Comparison of ENCODE assay signal across 11 cellular contexts in the genomic region with DNA sequence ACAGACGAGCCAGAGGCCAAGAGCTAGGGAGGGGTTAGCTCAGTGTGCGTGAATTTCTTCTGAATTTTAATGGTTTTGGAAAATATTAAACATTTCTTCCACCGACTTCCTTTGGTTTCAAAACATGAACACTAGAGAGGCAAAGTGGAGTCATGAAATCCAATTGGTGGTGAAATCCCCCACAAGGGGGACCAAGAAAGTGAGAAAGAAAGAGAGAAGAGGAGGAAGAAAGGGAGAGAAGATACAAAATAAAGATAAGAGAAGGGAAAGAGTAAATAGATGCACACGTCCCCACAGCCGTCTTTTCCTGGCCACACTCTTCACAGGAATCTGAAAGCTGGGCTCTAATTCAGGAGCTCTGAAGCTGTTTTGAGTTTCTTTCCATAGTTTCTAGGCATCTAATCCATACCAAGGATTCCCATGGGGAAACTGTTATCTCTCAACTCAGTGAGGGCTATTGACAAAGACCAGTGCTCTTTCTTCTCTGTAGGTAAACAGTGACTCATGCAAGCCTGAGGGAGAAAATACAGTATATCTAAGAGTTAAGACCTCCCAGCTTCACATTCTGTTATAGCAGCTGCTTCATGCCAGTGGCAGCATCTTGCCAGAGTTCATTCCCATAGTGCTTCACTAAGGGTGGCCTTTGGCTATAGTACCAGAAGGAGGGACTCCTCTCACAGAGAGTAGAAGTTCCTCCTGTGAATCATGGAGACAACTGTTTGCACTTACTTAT.
DNase-seq lines count a peak whose midpoint lies in the region; ATAC-seq and TF ChIP-seq lines count a peak whose summit lies in the region.
"Had no signal": no experiment of that assay in that cellular context is flagged by ENCODE, and none has a peak within 500 bp of the region (broad histone marks: within the 10 kb centered on the region; RNA-seq: fewer than 3 reads in every experiment).

No MANE protein-coding gene starts in this region.

- no peak for ATAC-seq in HG03039 (IDR thresholded peaks at IDR 0.05; ENCODE audit: unreplicated experiment)
- no peak for ATAC-seq in HG03135 (IDR thresholded peaks at IDR 0.05; ENCODE audit: unreplicated experiment)
- ATAC-seq in GM19324 (IDR thresholded peaks at IDR 0.05; ENCODE audit: low FRiP score, unreplicated experiment): no peak
- ATAC-seq: GM12878 had no signal

- H3K9me3 ChIP-seq in HUES6 (ENCODE audit: control insufficient read depth, insufficient read depth, low read depth, low read length): no peaks in the 10 kb centered on the region
- no peaks in the 10 kb centered on the region for H3K9me3 ChIP-seq in mesodermal cell (ENCODE audit: control insufficient read depth, low read length)
- H3K9me3 ChIP-seq: transverse colon had no signal

- DNase-seq in astrocyte of the cerebellum (ENCODE audit: low read depth) (peak; percentile 52), Kasumi-1 (lab: John Stamatoyannopoulos, UW) (no peak)
- DNase-seq: NCI-H1105, transverse colon had no signal

- H3K9ac ChIP-seq in HUES6 (ENCODE audit: low read length): no peak overlapping the region

- TF ChIP-seq CTCF in C4-2B (conservative IDR thresholded peaks at IDR 0.05) (no peak), astrocyte of the cerebellum (IDR thresholded peaks at IDR 0.05; ENCODE audit: low read depth, low read length, missing control alignments) (no peak)

- H3K4me1 ChIP-seq in HUES6 (ENCODE audit: control insufficient read depth, insufficient read depth, low read length) (peaks cover 11% of the 10 kb centered on the region; the same call in 1 of the 2 replicates), mesodermal cell (ENCODE audit: control insufficient read depth, insufficient read depth, low read length, poor library complexity, severe bottlenecking) (peaks cover 25% of the 10 kb centered on the region)
- H3K4me1 ChIP-seq: transverse colon had no signal

- no peaks in the 10 kb centered on the region for H3K27me3 ChIP-seq in HUES6 (ENCODE audit: control insufficient read depth, insufficient read depth, low read length)
- H3K27me3 ChIP-seq: transverse colon had no signal

- H3K27ac ChIP-seq in C4-2B (peak overlapping the region; percentile 47; the same call in 1 of the 2 replicates), HUES6 (ENCODE audit: low read depth, low read length) (peak overlapping the region; percentile 67; the same call in 1 of the 2 replicates), mesodermal cell (ENCODE audit: low read depth, low read length, severe bottlenecking) (peak overlapping the region; percentile 97)
- H3K27ac ChIP-seq: transverse colon had no signal

- in situ Hi-C loops in astrocyte of the cerebellum (cut with HindIII; ENCODE audit: low sequenced_read_pairs): no loop called here

- WGBS in mesodermal cell (ENCODE audit: insufficient coverage in 2 of 2), 2 experiments: 60 to 71% methylated on average over 1 of the region's 5 CpGs

- H3K36me3 ChIP-seq in HUES6 (ENCODE audit: control insufficient read depth, insufficient read depth, low read length) (no peaks in the 10 kb centered on the region), mesodermal cell (ENCODE audit: control insufficient read depth, insufficient read depth, low read length) (no peaks in the 10 kb centered on the region)
- H3K36me3 ChIP-seq: transverse colon had no signal

- H3K4me3 ChIP-seq in HUES6 (ENCODE audit: low read depth, low read length): no peak overlapping the region
- no peak overlapping the region for H3K4me3 ChIP-seq in astrocyte of the cerebellum (ENCODE audit: low read depth, low read length)
- no peak overlapping the region for H3K4me3 ChIP-seq in mesodermal cell (ENCODE audit: extremely low read depth, insufficient read depth, low read length, poor library complexity, severe bottlenecking)
- H3K4me3 ChIP-seq: GM12878, transverse colon had no signal

Comparison
In these comparisons a context has a peak if more than half of its experiments do, and no peak if none do; other contexts are left out.
1. H3K27ac ChIP-seq: peak in every context shown above with its lines; median percentile 97 in mesodermal cell; 67 in HUES6; 47 in C4-2B.